Comparison of ENCODE assay signal across 3 cellular contexts in genomic region chr16:75445298-75445697, GRCh38.
TF ChIP-seq lines count a peak whose summit lies in the region.

No MANE protein-coding gene starts in this region.

TF ChIP-seq in HCT116, 20 proteins besides CTCF, POLR2A, EP300 and RAD21:
- TF ChIP-seq ATF3 (IDR thresholded peaks at IDR 0.05) (no peak), YY1 (IDR thresholded peaks at IDR 0.05; ENCODE audit: extremely low read depth, insufficient replicate concordance, low read depth, low read length) (no peak), POLR2AphosphoS5 (IDR thresholded peaks at IDR 0.05; ENCODE audit: low read depth, low read length) (no peak), CBX3 (IDR thresholded peaks at IDR 0.05; ENCODE audit: low read depth) (no peak), ZFX (IDR thresholded peaks at IDR 0.05) (no peak), SRF (IDR thresholded peaks at IDR 0.05; ENCODE audit: low read depth) (no peak), SP1 (IDR thresholded peaks at IDR 0.05; ENCODE audit: low read depth) (no peak), CEBPB (IDR thresholded peaks at IDR 0.05; ENCODE audit: low read depth) (no peak), JUND (IDR thresholded peaks at IDR 0.05) (no peak), ZBTB33 (IDR thresholded peaks at IDR 0.05; ENCODE audit: extremely low read depth, insufficient replicate concordance, low read length) (no peak), REST (IDR thresholded peaks at IDR 0.05; ENCODE audit: low read depth) (no peak)

TF ChIP-seq in HEK293T, 16 proteins besides CTCF, POLR2A, EP300 and RAD21:
- peak; percentile 94 for TF ChIP-seq ZNF384 (IDR thresholded peaks at IDR 0.05)
- TF ChIP-seq FOXK2 (IDR thresholded peaks at IDR 0.05), result no peak

TF ChIP-seq in K562, 482 proteins besides CTCF, POLR2A, EP300 and RAD21:
- TF ChIP-seq PRMT5 (CRISPR knock-in tag; IDR thresholded peaks at IDR 0.05), result no peak
- peak; percentile 68 for TF ChIP-seq ZNF384 (IDR thresholded peaks at IDR 0.05; ENCODE audit: low read depth, low read length)
